In genomic region chr6:28315628-28316027, GRCh38 we compare ENCODE assay signal across 17 cellular contexts.
"Had no signal": no experiment of that assay in that cellular context is flagged by ENCODE, and none has a peak within 500 bp of the region (broad histone marks: within the 10 kb centered on the region; RNA-seq: fewer than 3 reads in every experiment).

No MANE protein-coding gene starts in this region.

- H3K27ac ChIP-seq: body of pancreas, psoas muscle, suprapubic skin, upper lobe of left lung had no signal

- H3K27me3 ChIP-seq: body of pancreas, suprapubic skin, upper lobe of left lung had no signal

- DNase-seq: activated CD4-positive, alpha-beta T cell treated with anti-CD3 and anti-CD28 coated beads, Interleukin-2, amount 50 U/mL, for 4 hours; activated CD4-positive, CD25-positive, alpha-beta regulatory T cell treated with anti-CD3 and anti-CD28 coated beads, Interleukin-2, amount 50 U/mL, for 72 hours; activated naive CD4-positive, alpha-beta T cell treated with anti-CD3 and anti-CD28 coated beads, Interleukin-2, amount 50 U/mL, for 16 hours; activated T-cell treated with anti-CD3 and anti-CD28 coated beads, Interleukin-2, amount 50 U/mL, for 1 hour; amniotic stem cell; body of pancreas; effector memory CD8-positive, alpha-beta T cell; naive thymus-derived CD4-positive, alpha-beta T cell; psoas muscle; stimulated activated naive CD4-positive, alpha-beta T cell; upper lobe of left lung had no signal

- ATAC-seq: body of pancreas; effector memory CD8-positive, alpha-beta T cell; naive thymus-derived CD4-positive, alpha-beta T cell; psoas muscle; sciatic nerve had no signal

- H3K4me3 Mint-ChIP-seq: dendritic cell treated with granulocyte-macrophage colony-stimulating factor and Interleukin-4, amounts not matched to agents 40 ng/mL and 50 ng/mL, for 4 days; effector memory CD8-positive, alpha-beta T cell; naive thymus-derived CD4-positive, alpha-beta T cell; T-helper 1 cell treated with Interleukin-12 subunit alpha and Interleukin-12 subunit beta and Interleukin-4 antibody, amounts not matched to agents 30 μg/mL and 1 μg/mL, for 36 hours had no signal

- H3K4me3 ChIP-seq: body of pancreas, psoas muscle, suprapubic skin, upper lobe of left lung had no signal

- FAIRE-seq: islet of Langerhans, TTC549 had no signal

- H3K4me1 ChIP-seq: body of pancreas, psoas muscle, suprapubic skin, upper lobe of left lung had no signal

- H3K9me3 Mint-ChIP-seq: effector memory CD8-positive, alpha-beta T cell; T-helper 1 cell treated with Interleukin-12 subunit alpha and Interleukin-12 subunit beta and Interleukin-4 antibody, amounts not matched to agents 30 μg/mL and 1 μg/mL, for 36 hours had no signal

- H3K27me3 Mint-ChIP-seq: dendritic cell treated with granulocyte-macrophage colony-stimulating factor and Interleukin-4, amounts not matched to agents 40 ng/mL and 50 ng/mL, for 4 days had no signal

- H3K27ac Mint-ChIP-seq: dendritic cell treated with granulocyte-macrophage colony-stimulating factor and Interleukin-4, amounts not matched to agents 40 ng/mL and 50 ng/mL, for 4 days; effector memory CD8-positive, alpha-beta T cell; naive thymus-derived CD4-positive, alpha-beta T cell; T-helper 1 cell treated with Interleukin-12 subunit alpha and Interleukin-12 subunit beta and Interleukin-4 antibody, amounts not matched to agents 30 μg/mL and 1 μg/mL, for 36 hours had no signal

- H3K9me3 ChIP-seq: body of pancreas, psoas muscle, suprapubic skin, upper lobe of left lung had no signal

- H3K36me3 ChIP-seq: suprapubic skin had no signal
